Comparison of ENCODE assay signal across 8 cellular contexts in the genomic region with DNA sequence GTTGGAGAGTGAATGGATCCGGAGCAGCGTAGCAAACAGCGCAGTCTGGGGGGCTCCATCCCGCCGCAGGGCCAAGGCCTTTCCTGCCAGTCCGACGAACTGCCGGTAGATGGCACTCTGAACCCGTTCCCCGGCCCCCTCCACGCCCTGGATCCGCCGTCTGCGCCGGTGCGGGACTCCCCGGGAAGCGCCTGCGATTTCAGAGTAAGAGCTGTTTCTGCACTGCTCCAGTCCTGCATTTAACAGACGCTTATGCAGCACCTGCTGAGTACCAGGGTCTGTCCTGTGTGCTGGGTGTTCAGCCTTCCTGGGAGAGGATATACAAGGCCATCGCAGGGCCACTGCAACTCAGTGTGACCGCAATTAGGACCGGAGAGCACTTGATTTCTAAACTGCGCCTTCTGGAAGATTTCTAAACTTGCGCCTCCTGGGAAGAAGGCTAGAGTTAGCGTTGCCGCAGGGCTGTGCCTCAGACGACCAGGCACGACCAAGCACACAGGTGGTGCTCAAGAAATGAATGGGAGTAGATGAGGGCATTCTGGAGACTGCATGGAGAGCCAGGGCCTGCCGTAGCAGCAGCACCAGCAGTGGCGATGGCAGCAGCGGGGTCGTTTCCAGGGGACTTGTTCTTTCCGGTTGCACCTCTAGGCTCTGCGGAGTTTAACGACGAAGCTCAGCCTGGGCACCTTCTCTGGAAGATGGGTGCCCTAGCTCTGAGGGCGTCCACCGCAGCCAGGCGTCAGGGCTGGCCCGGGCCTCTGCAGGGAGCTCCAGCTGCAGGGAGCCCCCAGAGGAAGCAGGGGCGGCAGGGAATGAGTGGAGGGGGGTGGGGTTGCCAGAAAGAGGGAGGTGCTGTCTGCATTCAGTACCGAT. TPM values are rescaled to one million over a fixed set of nuclear protein-coding genes. Genes with fewer than 3 reads are reported as not detected.
DNase-seq lines count a peak whose midpoint lies in the region; ATAC-seq and TF ChIP-seq lines count a peak whose summit lies in the region.

No MANE protein-coding gene starts in this region.

- H3K4me3 ChIP-seq in OCI-LY3 (ENCODE audit: low read length): peak overlapping the region; percentile 41
- peak overlapping the region in 2 of 4 donors; percentile 4 to 43 for H3K4me3 ChIP-seq in esophagus squamous epithelium

- peak; percentile 57 for DNase-seq in ACHN
- peak; percentile 83 for DNase-seq in HPDE6-E6E7 (ENCODE audit: extremely low spot score)
- peak; percentile 66 for DNase-seq in activated T-cell treated with anti-CD3 and anti-CD28 coated beads, Interleukin-2, amount 50 U/mL, for 1 hour
- no peak for DNase-seq in esophagus squamous epithelium (lab: John Stamatoyannopoulos, UW)
- peak; percentile 48 for DNase-seq in natural killer cell
- DNase-seq in stimulated activated naive CD4-positive, alpha-beta T cell (lab: John Stamatoyannopoulos, UW): peak; percentile 11 to 61 (median 32)

- H3K36me3 ChIP-seq in OCI-LY3 (replicated peaks; ENCODE audit: low read depth, low read length) (no peaks in the 10 kb centered on the region), esophagus squamous epithelium (no peaks in the 10 kb centered on the region)

- TF ChIP-seq POLR2A in esophagus squamous epithelium (IDR thresholded peaks at IDR 0.05): no peak

- H2AFZ ChIP-seq in OCI-LY3 (ENCODE audit: low read depth, low read length): 0 out of 2 replicates have a peak overlapping the region, but pooled peaks have one; percentile 65

- H3K4me3 Mint-ChIP-seq in natural killer cell: peak overlapping the region; percentile 47

- ATAC-seq in GM18867 (IDR thresholded peaks at IDR 0.05; ENCODE audit: unreplicated experiment) (peak; percentile 78), natural killer cell (peak; percentile 70 to 94 (median 90))

- H3K27ac ChIP-seq in OCI-LY3 (ENCODE audit: low read length): no peak overlapping the region
- no peak overlapping the region for H3K27ac ChIP-seq in esophagus squamous epithelium

- no peaks in the 10 kb centered on the region for H3K36me3 Mint-ChIP-seq in natural killer cell

- 0 out of 2 replicates have a peak, but pooled peaks cover 3% of the 10 kb centered on the region for H3K4me1 ChIP-seq in OCI-LY3 (ENCODE audit: low read length)
- peaks cover 3 to 22% (median 5%) of the 10 kb centered on the region in 3 donors for H3K4me1 ChIP-seq in esophagus squamous epithelium

- in situ Hi-C loops in ACHN (cut with HindIII; ENCODE audit: low pct_ligation_motif_present, low pct_unique_long_range_greater_than_20kb, low sequenced_read_pairs): loop anchor here (10.0 to 25.0 kb wide), 2 partner anchors 88 to 271 kb away; no protein-coding TSS in a partner anchor

- TF ChIP-seq CTCF in OCI-LY3 (IDR thresholded peaks at IDR 0.05; ENCODE audit: low read depth, low read length) (peak; percentile 69), esophagus squamous epithelium (IDR thresholded peaks at IDR 0.05) (peak; percentile 79 to 91 (median 88)), natural killer cell (IDR thresholded peaks at IDR 0.05) (peak; percentile 57)

- no peak overlapping the region for H3K27ac Mint-ChIP-seq in natural killer cell

- H3K4me2 ChIP-seq in OCI-LY3 (ENCODE audit: low read length): peak overlapping the region; percentile 74

- H3K27me3 Mint-ChIP-seq in natural killer cell (ENCODE audit: low read depth in 2 of 2): peaks cover 29 to 41% of the 10 kb centered on the region in 2 donors

- WGBS in esophagus squamous epithelium, 2 donors: 0 to 47% methylated on average over 2 to 13 of the region's 43 CpGs

- no peaks in the 10 kb centered on the region for H3K79me2 ChIP-seq in OCI-LY3 (ENCODE audit: low read length)

- no peak overlapping the region for H3K9ac ChIP-seq in OCI-LY3 (ENCODE audit: low read length)

- no peaks in the 10 kb centered on the region for H3K9me3 Mint-ChIP-seq in natural killer cell

- intact Hi-C loops in esophagus squamous epithelium (cut with DNase I) (loop anchor here (5.0 kb wide), 1 partner anchor 361 kb away; no protein-coding TSS in a partner anchor), natural killer cell (cut with micrococcal nuclease) (loop anchor here (1.0 to 5.0 kb wide), 2 partner anchors 86 to 101 kb away; no protein-coding TSS in a partner anchor)

- H3K4me1 Mint-ChIP-seq in natural killer cell: peaks cover 5 to 6% of the 10 kb centered on the region in 2 donors

- H4K20me1 ChIP-seq in OCI-LY3 (ENCODE audit: insufficient read depth, low read length): no peaks in the 10 kb centered on the region

- no peaks in the 10 kb centered on the region for H3K9me3 ChIP-seq in OCI-LY3 (ENCODE audit: insufficient read depth, low read length)
- H3K9me3 ChIP-seq in esophagus squamous epithelium: no peaks in the 10 kb centered on the region

- peaks cover 20% of the 10 kb centered on the region; the same call in 1 of the 2 replicates for H3K27me3 ChIP-seq in OCI-LY3 (ENCODE audit: low read depth, low read length)
- H3K27me3 ChIP-seq in esophagus squamous epithelium: peaks cover 0 to 62% (median 0%) of the 10 kb centered on the region in 4 donors

RNA-seq across cellular contexts. Expression of a gene that starts 14.3 kb away (rescaled TPM):
- under 1 TPM in 3 of 4 donors, not detected in 1; under 0.01 to 0.18 (median 0.08) TPM for total RNA-seq in esophagus squamous epithelium
- total RNA-seq in natural killer cell: under 1 TPM in 2 of 3 donors, not detected in 1; 0.05 to 0.21 TPM

RNA-seq across cellular contexts. Expression of a gene that starts 19.3 kb away (rescaled TPM):
- total RNA-seq in esophagus squamous epithelium (under 1 TPM in 2 of 4 donors, not detected in 2; 0.44 to 0.57 TPM), natural killer cell (under 1 TPM in 1 of 3 donors, not detected in 2; 0.07 TPM)
